In genomic region chr9:98811051-98811650, GRCh38 we compare ENCODE assay signal across 1 cellular context.
TF ChIP-seq lines count a peak whose summit lies in the region.

No MANE protein-coding gene starts in this region.

TF ChIP-seq in GM12878, 131 proteins besides CTCF, POLR2A, EP300 and RAD21:
- peak; percentile 65 for TF ChIP-seq CREB1 (IDR thresholded peaks at IDR 0.05; ENCODE audit: low read depth)
- TF ChIP-seq ZBED1 (IDR thresholded peaks at IDR 0.05; ENCODE audit: borderline replicate concordance) = no peak
- TF ChIP-seq ATF7 (IDR thresholded peaks at IDR 0.05; ENCODE audit: low read depth) = peak; percentile 83
- TF ChIP-seq JUNB (IDR thresholded peaks at IDR 0.05) = peak; percentile 20; the same call in 1 of the 2 replicates
- TF ChIP-seq RB1 (IDR thresholded peaks at IDR 0.05; ENCODE audit: borderline replicate concordance) = no peak
- TF ChIP-seq CREM (IDR thresholded peaks at IDR 0.05; ENCODE audit: low read depth) = 0 out of 2 replicates have a peak, but pooled peaks have one; percentile 16
